8 cellular contexts compared by ENCODE assay signal in genomic region chr18:37578886-37579513, GRCh38. TPM values are rescaled to one million over a fixed set of nuclear protein-coding genes. Genes with fewer than 3 reads are reported as not detected.
DNase-seq lines count a peak whose midpoint lies in the region; ATAC-seq and TF ChIP-seq lines count a peak whose summit lies in the region.

No MANE protein-coding gene starts in this region.

- H3K4me1 ChIP-seq in heart right ventricle = peaks cover 0 to 27% (median 14%) of the 10 kb centered on the region in 9 donors
- peaks cover 0 to 20% of the 10 kb centered on the region in 2 donors for H3K4me1 ChIP-seq in right atrium auricular region
- peaks cover 0 to 21% of the 10 kb centered on the region in 2 experiments; a peak in 1 of 4 replicates for H3K4me1 ChIP-seq in SK-N-SH (ENCODE audit: control insufficient read depth in 1 of 2, insufficient read depth in 2 of 2, low read depth in 1 of 2, low read length in 1 of 2)

- peaks cover 0 to 40% (median 11%) of the 10 kb centered on the region in 7 donors for H3K27me3 ChIP-seq in heart right ventricle
- H3K27me3 ChIP-seq in right atrium auricular region = no peaks in the 10 kb centered on the region
- no peaks in the 10 kb centered on the region for H3K27me3 ChIP-seq in SK-N-SH (ENCODE audit: insufficient read depth)

- no peak for TF ChIP-seq EP300 in SK-N-SH (IDR thresholded peaks at IDR 0.05; ENCODE audit: borderline replicate concordance in 1 of 2, low read depth in 1 of 2, low read length in 1 of 2)

- POLR2A ChIA-PET in SK-N-SH (lab: Yijun Ruan, JAX) = no interaction called here

- H3K9ac ChIP-seq in SK-N-SH = no peak overlapping the region

- H3K36me3 ChIP-seq in heart right ventricle (no peaks in the 10 kb centered on the region), right atrium auricular region (no peaks in the 10 kb centered on the region), SK-N-SH (replicated peaks in 1 of 2; ENCODE audit: control insufficient read depth in 1 of 2, insufficient read depth in 2 of 2, low read length in 1 of 2) (no peaks in the 10 kb centered on the region)

- no peaks in the 10 kb centered on the region for H4K20me1 ChIP-seq in SK-N-SH (ENCODE audit: insufficient read depth)

- H3K9me3 ChIP-seq in heart right ventricle (no peaks in the 10 kb centered on the region), right atrium auricular region (no peaks in the 10 kb centered on the region), SK-N-SH (no peaks in the 10 kb centered on the region)

- WGBS in heart right ventricle, 2 donors = 17 to 24% methylated on average over 14 of the region's 14 CpGs
- 4% methylated on average over 14 of the region's 14 CpGs for WGBS in SK-N-SH (ENCODE audit: low lambda C conversion rate)

- no peak overlapping the region for H3K27ac ChIP-seq in heart right ventricle
- H3K27ac ChIP-seq in right atrium auricular region = no peak overlapping the region
- H3K27ac ChIP-seq in SK-N-SH (ENCODE audit: low read depth in 2 of 2, low read length in 1 of 2) = no peak overlapping the region

- H3K4me2 ChIP-seq in SK-N-SH = no peak overlapping the region

- H3K4me3 ChIP-seq in heart right ventricle (no peak overlapping the region), right atrium auricular region (no peak overlapping the region), SK-N-SH (ENCODE audit: low read depth in 2 of 2, low read length in 1 of 2) (no peak overlapping the region)

- H3F3A ChIP-seq in SK-N-SH (replicated peaks; ENCODE audit: insufficient read depth) = no peaks in the 10 kb centered on the region

- TF ChIP-seq CTCF in heart right ventricle (IDR thresholded peaks at IDR 0.05) = peak in 8 of 9 donors; percentile 39 to 63 (median 49)
- TF ChIP-seq CTCF in right atrium auricular region (IDR thresholded peaks at IDR 0.05) = peak in 1 of 2 donors; percentile 55
- peak; percentile 54 for TF ChIP-seq CTCF in SK-N-SH (IDR thresholded peaks at IDR 0.05)

- intact Hi-C loops in heart right ventricle (cut with DNase I) = no loop called here

- no peaks in the 10 kb centered on the region for H3K9me2 ChIP-seq in SK-N-SH

- TF ChIP-seq RAD21 in SK-N-SH (IDR thresholded peaks at IDR 0.05; ENCODE audit: low read length) = peak; percentile 60

- no peak overlapping the region for H2AFZ ChIP-seq in SK-N-SH (ENCODE audit: low read depth)

- DNase-seq in heart right ventricle = no peak
- no peak for DNase-seq in right atrium auricular region (ENCODE audit: low spot score)
- peak; percentile 72 for DNase-seq in SK-N-SH
- peak; percentile 60 for DNase-seq in kidney tubule cell (ENCODE audit: low spot score)
- DNase-seq in NCI-H774 (lab: John Stamatoyannopoulos, UW) = no peak
- DNase-seq in midbrain (lab: John Stamatoyannopoulos, UW) = no peak

- CTCF ChIA-PET in SK-N-SH (lab: Yijun Ruan, JAX) = interaction anchor here (0.7 to 3.6 kb wide), 14 partner anchors 8 to 199 kb away, joined by 3 to 15 read pairs (median 4); no protein-coding TSS in a partner anchor

- ATAC-seq in heart right ventricle = peak in 1 of 8 donors; percentile 31
- ATAC-seq in HG03442 (IDR thresholded peaks at IDR 0.05; ENCODE audit: unreplicated experiment) = peak; percentile 57
- no peak for ATAC-seq in GM21737 (IDR thresholded peaks at IDR 0.05; ENCODE audit: unreplicated experiment)

- H3K79me2 ChIP-seq in SK-N-SH (ENCODE audit: insufficient read depth) = no peaks in the 10 kb centered on the region

TF ChIP-seq in SK-N-SH, 30 proteins besides CTCF, POLR2A, EP300 and RAD21:
- no peak for TF ChIP-seq FOSL2 (IDR thresholded peaks at IDR 0.05; ENCODE audit: borderline replicate concordance, low read depth)
- TF ChIP-seq MXI1 (IDR thresholded peaks at IDR 0.05; ENCODE audit: low read depth, low read length) = peak; percentile 98
- peak; percentile 7; the same call in 1 of the 2 replicates for TF ChIP-seq SMC3 (IDR thresholded peaks at IDR 0.05; ENCODE audit: low read depth, low read length)
- no peak for TF ChIP-seq RCOR1 (IDR thresholded peaks at IDR 0.05; ENCODE audit: low read length)
- TF ChIP-seq MAX (IDR thresholded peaks at IDR 0.05; ENCODE audit: low read depth) = no peak

RNA-seq across cellular contexts. Expression of gene CELF4, which starts 13.4 kb away (rescaled TPM):
- total RNA-seq in heart right ventricle (1 to 10 TPM in 1 of 10 donors, under 1 TPM in 8, not detected in 1; 0.08 to 1.2 (median 0.32) TPM), right atrium auricular region (1 to 10 TPM in 1 of 2 donors, under 1 TPM in 1; 0.22 to 3.9 TPM)
- polyA plus RNA-seq in heart right ventricle (under 1 TPM; 0.07 TPM), SK-N-SH (2012; rRNA removed) (0.26 and 0.63 TPM in 2 replicates)
- polyA plus RNA-seq in SK-N-SH (2012; cell fraction: cytosol; rRNA removed) = 0.17 and 0.71 TPM in 2 replicates
- polyA plus RNA-seq in SK-N-SH (2012; cell fraction: nucleus; rRNA removed) = 0.30 and 0.83 TPM in 2 replicates

Comparison
In these comparisons a context has a peak if more than half of its experiments do, and no peak if none do; other contexts are left out.
1. DNase-seq: peak in SK-N-SH (single experiment) and kidney tubule cell (single experiment); none in heart right ventricle (0 of 2), right atrium auricular region (single experiment), NCI-H774 (single experiment) and midbrain (single experiment).